8 cellular contexts compared by ENCODE assay signal in genomic region chr16:75789237-75789636, GRCh38.
DNase-seq lines count a peak whose midpoint lies in the region; TF ChIP-seq lines count a peak whose summit lies in the region.

No MANE protein-coding gene starts in this region.

- H3K4me3 ChIP-seq in right atrium auricular region, result no peak overlapping the region
- no peak overlapping the region; a peak in 1 of 4 replicates for H3K4me3 ChIP-seq in SK-N-SH (ENCODE audit: low read depth in 2 of 2, low read length in 1 of 2)
- H3K4me3 ChIP-seq in fibroblast of lung (replicated peaks in 1 of 4; ENCODE audit: control extremely low read depth in 1 of 4, insufficient read depth in 1 of 4, low read depth in 3 of 4, low read length in 4 of 4), result no peak overlapping the region
- H3K4me3 ChIP-seq in parathyroid adenoma (ENCODE audit: low read depth, low read length), result no peak overlapping the region

- H3K79me2 ChIP-seq in SK-N-SH (ENCODE audit: insufficient read depth) (no peaks in the 10 kb centered on the region), fibroblast of lung (ENCODE audit: control insufficient read depth, insufficient read depth, low read length) (no peaks in the 10 kb centered on the region), parathyroid adenoma (no peaks in the 10 kb centered on the region)

- H3K27me3 ChIP-seq in right atrium auricular region (no peaks in the 10 kb centered on the region), SK-N-SH (ENCODE audit: insufficient read depth) (no peaks in the 10 kb centered on the region), fibroblast of lung (ENCODE audit: control insufficient read depth, insufficient read depth, low read length) (no peaks in the 10 kb centered on the region), parathyroid adenoma (ENCODE audit: control insufficient read depth, insufficient read depth, low read length) (no peaks in the 10 kb centered on the region)

- H3K36me3 ChIP-seq in right atrium auricular region, result no peaks in the 10 kb centered on the region
- H3K36me3 ChIP-seq in SK-N-SH (replicated peaks in 1 of 2; ENCODE audit: control insufficient read depth in 1 of 2, insufficient read depth in 2 of 2, low read length in 1 of 2), result no peaks in the 10 kb centered on the region
- no peaks in the 10 kb centered on the region for H3K36me3 ChIP-seq in fibroblast of lung (ENCODE audit: control insufficient read depth, insufficient read depth, low read length)
- H3K36me3 ChIP-seq in parathyroid adenoma (ENCODE audit: control insufficient read depth, insufficient read depth, low read length), result no peaks in the 10 kb centered on the region

- POLR2A ChIA-PET in SK-N-SH (lab: Yijun Ruan, JAX), result no interaction called here

- H3K4me2 ChIP-seq in SK-N-SH (no peak overlapping the region), fibroblast of lung (ENCODE audit: extremely low read depth, insufficient read depth, low read length) (no peak overlapping the region), parathyroid adenoma (ENCODE audit: low read length) (no peak overlapping the region)

- H3K9me3 ChIP-seq in right atrium auricular region (no peaks in the 10 kb centered on the region), SK-N-SH (no peaks in the 10 kb centered on the region), fibroblast of lung (ENCODE audit: control insufficient read depth, insufficient read depth, low read depth, low read length) (no peaks in the 10 kb centered on the region), parathyroid adenoma (ENCODE audit: control insufficient read depth, low read length) (no peaks in the 10 kb centered on the region)

- H3K9ac ChIP-seq in SK-N-SH (no peak overlapping the region), fibroblast of lung (ENCODE audit: insufficient read depth, low read length) (no peak overlapping the region), parathyroid adenoma (no peak overlapping the region)

- peak; percentile 95 for TF ChIP-seq RAD21 in SK-N-SH (IDR thresholded peaks at IDR 0.05; ENCODE audit: low read length)

- no peak for TF ChIP-seq EP300 in SK-N-SH (IDR thresholded peaks at IDR 0.05; ENCODE audit: borderline replicate concordance in 1 of 2, low read depth in 1 of 2, low read length in 1 of 2)

- H4K20me1 ChIP-seq in SK-N-SH (ENCODE audit: insufficient read depth) (no peaks in the 10 kb centered on the region), fibroblast of lung (ENCODE audit: control insufficient read depth, extremely low read depth, insufficient read depth, low read length) (no peaks in the 10 kb centered on the region)

- no peaks in the 10 kb centered on the region for H3K4me1 ChIP-seq in right atrium auricular region
- H3K4me1 ChIP-seq in SK-N-SH (ENCODE audit: control insufficient read depth in 1 of 2, insufficient read depth in 2 of 2, low read depth in 1 of 2, low read length in 1 of 2), result no peaks in the 10 kb centered on the region; a peak in 1 of 4 replicates
- H3K4me1 ChIP-seq in fibroblast of lung (ENCODE audit: control insufficient read depth, extremely low read depth, insufficient read depth, low read length), result no peaks in the 10 kb centered on the region
- no peaks in the 10 kb centered on the region for H3K4me1 ChIP-seq in parathyroid adenoma

- no peaks in the 10 kb centered on the region for H3K9me2 ChIP-seq in SK-N-SH

- H3K27ac ChIP-seq in right atrium auricular region (no peak overlapping the region), SK-N-SH (ENCODE audit: low read depth in 2 of 2, low read length in 1 of 2) (no peak overlapping the region), fibroblast of lung (ENCODE audit: insufficient read depth, low read length) (no peak overlapping the region), parathyroid adenoma (no peak overlapping the region)

- no peak overlapping the region for H2AFZ ChIP-seq in SK-N-SH (ENCODE audit: low read depth)
- H2AFZ ChIP-seq in fibroblast of lung (ENCODE audit: low read length), result no peak overlapping the region
- H2AFZ ChIP-seq in parathyroid adenoma, result no peak overlapping the region

- intact Hi-C loops in cardiac septum (cut with DNase I), result loop anchor here (5.0 kb wide), 1 partner anchor 1383 kb away; no protein-coding TSS in a partner anchor

- no peaks in the 10 kb centered on the region for H3F3A ChIP-seq in SK-N-SH (replicated peaks; ENCODE audit: insufficient read depth)

- CTCF ChIA-PET in SK-N-SH (lab: Yijun Ruan, JAX), result interaction anchor here (0.6 to 1.6 kb wide), 5 partner anchors 9 to 1382 kb away, joined by 3 to 8 read pairs (median 5); no protein-coding TSS in a partner anchor

- DNase-seq in right atrium auricular region (ENCODE audit: low spot score) (no peak), cardiac septum (ENCODE audit: low spot score) (no peak), H4 (ENCODE audit: low spot score) (peak; percentile 48), M059J (ENCODE audit: low read depth) (peak; percentile 56), SK-N-SH (peak; percentile 58), fibroblast of lung (ENCODE audit: low read depth in 2 of 2) (peak; percentile 33 to 64), NCI-H187 treated with DMSO at 0.1 percent for 48 hours (lab: John Stamatoyannopoulos, UW) (no peak)

- 30% methylated on average over 4 of the region's 4 CpGs for WGBS in SK-N-SH (ENCODE audit: low lambda C conversion rate)

- peak; percentile 46 to 88 for TF ChIP-seq CTCF in right atrium auricular region (IDR thresholded peaks at IDR 0.05)
- peak; percentile 95 for TF ChIP-seq CTCF in SK-N-SH (IDR thresholded peaks at IDR 0.05)
- TF ChIP-seq CTCF in fibroblast of lung (conservative IDR thresholded peaks at IDR 0.05 in 1 of 2, IDR thresholded peaks at IDR 0.05 in 1 of 2; ENCODE audit: low read depth in 1 of 2, low read length in 2 of 2), result peak; percentile 54 to 80
- TF ChIP-seq CTCF in parathyroid adenoma (IDR thresholded peaks at IDR 0.05), result peak; percentile 88

TF ChIP-seq in SK-N-SH, 30 proteins besides CTCF, POLR2A, EP300 and RAD21:
- peak; percentile 67 for TF ChIP-seq SMC3 (IDR thresholded peaks at IDR 0.05; ENCODE audit: low read depth, low read length)
- TF ChIP-seq PBX3 (IDR thresholded peaks at IDR 0.05), result no peak

Comparison
In these comparisons a context has a peak if more than half of its experiments do, and no peak if none do; other contexts are left out.
1. DNase-seq: peak in H4 (single experiment), M059J (single experiment), SK-N-SH (single experiment) and fibroblast of lung (2 of 2); none in right atrium auricular region (single experiment), cardiac septum (single experiment) and NCI-H187 treated with DMSO at 0.1 percent for 48 hours (single experiment).
2. Peak in every context shown above with its lines, with median percentiles within 50 percentile points of each other: CTCF ChIP-seq.